8 cellular contexts compared by ENCODE assay signal in the genomic region with DNA sequence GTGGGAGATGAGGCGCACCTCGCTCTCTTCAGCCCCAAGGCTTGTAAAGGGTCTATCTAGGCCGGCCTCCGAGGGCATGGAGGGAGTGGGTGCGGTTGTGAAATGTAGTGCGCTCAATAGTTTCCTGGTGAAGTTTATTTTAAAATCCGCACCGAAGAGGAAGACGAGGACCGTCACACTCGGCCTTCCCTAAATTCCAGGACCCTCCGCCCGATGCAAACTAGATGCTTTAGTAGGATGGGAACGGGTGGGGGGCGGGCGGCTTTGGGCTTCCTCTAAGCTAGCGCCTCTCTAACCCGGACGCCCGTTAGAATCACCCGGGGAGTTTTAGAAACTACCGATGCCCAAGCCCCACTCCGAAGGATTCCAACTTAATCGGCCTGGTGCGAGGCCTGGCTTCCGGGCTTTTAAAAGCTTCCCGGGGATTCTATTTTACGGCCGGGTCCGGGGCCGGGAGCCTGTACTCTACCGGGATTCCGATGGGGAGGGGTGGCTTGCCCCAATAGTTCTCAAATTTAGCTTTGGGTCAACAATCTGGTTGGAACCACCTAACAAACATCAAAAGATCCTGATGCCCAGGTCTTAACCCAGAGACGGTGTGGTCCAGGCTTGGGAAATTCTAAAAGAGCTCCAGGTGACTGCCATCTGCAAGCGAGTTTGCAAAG. TPM values are rescaled to one million over a fixed set of nuclear protein-coding genes. Genes with fewer than 3 reads are reported as not detected.
DNase-seq lines count a peak whose midpoint lies in the region; ATAC-seq lines count a peak whose summit lies in the region.

No MANE protein-coding gene starts in this region.

- H3K36me3 ChIP-seq in HAP-1 (replicated peaks) (0 out of 2 replicates have a peak, but pooled peaks cover 3% of the 10 kb centered on the region), thymus (ENCODE audit: control insufficient read depth, insufficient read depth) (no peaks in the 10 kb centered on the region)

- no peak overlapping the region for H3K27ac Mint-ChIP-seq in activated CD4-positive, alpha-beta memory T cell treated with anti-CD3 and anti-CD28 coated beads, Interleukin-2, amount 10 ng/mL, durations not matched to agents 7 days and 5 days

- H3K9me3 Mint-ChIP-seq in activated CD4-positive, alpha-beta memory T cell treated with anti-CD3 and anti-CD28 coated beads, Interleukin-2, amount 10 ng/mL, durations not matched to agents 7 days and 5 days = no peaks in the 10 kb centered on the region

- CTCF ChIA-PET in activated CD4-positive, alpha-beta memory T cell treated with anti-CD3 and anti-CD28 coated beads, Interleukin-2, amount 10 ng/mL, durations not matched to agents 7 days and 5 days (lab: Charles Lee) = interaction anchor here (0.5 to 11.6 kb wide), 51 partner anchors 10 to 604 kb away, joined by 3 to 289 read pairs (median 5); partner anchors contain the start of genes ADNP, CEBPB, DPM1 and MOCS3

- POLR2A ChIA-PET in activated CD4-positive, alpha-beta memory T cell treated with anti-CD3 and anti-CD28 coated beads, Interleukin-2, amount 10 ng/mL, durations not matched to agents 7 days and 5 days (lab: Charles Lee) = interaction anchor here (0.8 to 6.5 kb wide), 10 partner anchors 9 to 188 kb away, joined by 3 to 134 read pairs (median 4); partner anchors contain the start of genes ADNP, DPM1 and MOCS3

- no peak for ATAC-seq in HG03565 (IDR thresholded peaks at IDR 0.05; ENCODE audit: unreplicated experiment)

- 5% methylated on average over 35 of the region's 35 CpGs for WGBS in thymus

- no peaks in the 10 kb centered on the region for H3K36me3 Mint-ChIP-seq in activated CD4-positive, alpha-beta memory T cell treated with anti-CD3 and anti-CD28 coated beads, Interleukin-2, amount 10 ng/mL, durations not matched to agents 7 days and 5 days (ENCODE audit: low read depth)

- peak; percentile 81 for DNase-seq in DMS114 treated with DMSO at 0.1 percent for 48 hours (lab: John Stamatoyannopoulos, UW; ENCODE audit: unreplicated experiment)
- no peak for DNase-seq in HAP-1 (ENCODE audit: low spot score in 2 of 2)
- DNase-seq in activated CD4-positive, alpha-beta memory T cell treated with anti-CD3 and anti-CD28 coated beads, Interleukin-2, amount 10 ng/mL, durations not matched to agents 7 days and 5 days = no peak
- DNase-seq in inferior parietal cortex (ENCODE audit: extremely low spot score) = peak; percentile 64
- DNase-seq in occipital lobe (lab: John Stamatoyannopoulos, UW) = no peak
- DNase-seq in foreskin melanocyte = no peak

- H3K27me3 ChIP-seq in HAP-1 (ENCODE audit: low read depth) (no peaks in the 10 kb centered on the region), thymus (ENCODE audit: control insufficient read depth, insufficient read depth) (peaks cover 6% of the 10 kb centered on the region)

- H3K4me3 ChIP-seq in HAP-1 (peak overlapping the region; percentile 94), thymus (ENCODE audit: low read length) (peak overlapping the region; percentile 86)

- peak overlapping the region; percentile 52 for H3K27ac ChIP-seq in thymus (ENCODE audit: low read depth)

- peaks cover 19% of the 10 kb centered on the region for H3K4me1 ChIP-seq in HAP-1
- H3K4me1 ChIP-seq in thymus (ENCODE audit: control insufficient read depth, insufficient read depth, low read length) = peaks cover 4% of the 10 kb centered on the region

- no peaks in the 10 kb centered on the region for H3K9me3 ChIP-seq in HAP-1
- no peaks in the 10 kb centered on the region for H3K9me3 ChIP-seq in thymus (ENCODE audit: control insufficient read depth)

- in situ Hi-C loops in HAP-1 (cut with MboI; ENCODE audit: low sequenced_read_pairs) = no loop called here

- no peaks in the 10 kb centered on the region for H3K27me3 Mint-ChIP-seq in activated CD4-positive, alpha-beta memory T cell treated with anti-CD3 and anti-CD28 coated beads, Interleukin-2, amount 10 ng/mL, durations not matched to agents 7 days and 5 days

- H3K4me3 Mint-ChIP-seq in activated CD4-positive, alpha-beta memory T cell treated with anti-CD3 and anti-CD28 coated beads, Interleukin-2, amount 10 ng/mL, durations not matched to agents 7 days and 5 days = peak overlapping the region; percentile 56

- peaks cover 26% of the 10 kb centered on the region for H3K4me1 Mint-ChIP-seq in activated CD4-positive, alpha-beta memory T cell treated with anti-CD3 and anti-CD28 coated beads, Interleukin-2, amount 10 ng/mL, durations not matched to agents 7 days and 5 days

RNA-seq across cellular contexts. Expression of gene BCAS4, which starts 0.5 kb away (rescaled TPM):
- 1 to 10 TPM; 6.3 to 6.6 TPM for total RNA-seq in activated CD4-positive, alpha-beta memory T cell treated with anti-CD3 and anti-CD28 coated beads, Interleukin-2, amount 10 ng/mL, durations not matched to agents 7 days and 5 days
- polyA plus RNA-seq in thymus = 14.5 TPM
- total RNA-seq in occipital lobe = 9.8 TPM

Comparison
In these comparisons a context has a peak if more than half of its experiments do, and no peak if none do; other contexts are left out.
1. DNase-seq: peak in DMS114 treated with DMSO at 0.1 percent for 48 hours (single experiment) and inferior parietal cortex (single experiment); none in HAP-1 (0 of 2), activated CD4-positive, alpha-beta memory T cell treated with anti-CD3 and anti-CD28 coated beads, Interleukin-2, amount 10 ng/mL, durations not matched to agents 7 days and 5 days (single experiment), occipital lobe (single experiment) and foreskin melanocyte (single experiment).